Comparison of ENCODE assay signal across 6 cellular contexts in genomic region chr5:181205402-181205734, GRCh38. TPM values are rescaled to one million over a fixed set of nuclear protein-coding genes. Genes with fewer than 3 reads are reported as not detected.
DNase-seq lines count a peak whose midpoint lies in the region; ATAC-seq and TF ChIP-seq lines count a peak whose summit lies in the region.

No MANE protein-coding gene starts in this region.

- H3K27me3 ChIP-seq in IMR-90 (ENCODE audit: control insufficient read depth, insufficient read depth, low read length) = no peaks in the 10 kb centered on the region; the same call in 1 of the 2 replicates
- peaks cover 18 to 31% of the 10 kb centered on the region in 2 donors for H3K27me3 ChIP-seq in duodenal mucosa (ENCODE audit: control insufficient read depth in 1 of 2, insufficient read depth in 2 of 2, low read length in 2 of 2)

- peak overlapping the region; percentile 72 for H3K4me2 ChIP-seq in IMR-90 (ENCODE audit: low read depth, low read length)

- H4K91ac ChIP-seq in IMR-90 (ENCODE audit: insufficient read depth, low read depth, low read length) = no peak overlapping the region

- in situ Hi-C loops in IMR-90 (cut with MboI; ENCODE audit: low sequenced_read_pairs) = no loop called here

- no peak overlapping the region for H4K5ac ChIP-seq in IMR-90 (ENCODE audit: low read depth, low read length)

- no peak overlapping the region for H3K4ac ChIP-seq in IMR-90 (ENCODE audit: low read depth, low read length)

- H3K27ac Mint-ChIP-seq in progenitor cell of endocrine pancreas = peak overlapping the region; percentile 38

- H3K4me1 Mint-ChIP-seq in progenitor cell of endocrine pancreas (ENCODE audit: low read depth) = peaks cover 15% of the 10 kb centered on the region

- 5% methylated on average over 18 of the region's 26 CpGs; no CpG with 5 or more reads in 1 of the 2 experiments for WGBS in IMR-90 (ENCODE audit: extremely low coverage in 2 of 2, insufficient read length in 1 of 2), 2 experiments

- peaks cover 63% of the 10 kb centered on the region for H3K27me3 Mint-ChIP-seq in progenitor cell of endocrine pancreas

- H2AK9ac ChIP-seq in IMR-90 (replicated peaks; ENCODE audit: low read depth, low read length, poor library complexity) = peak overlapping the region; percentile 79

- H4K20me1 ChIP-seq in IMR-90 (ENCODE audit: insufficient read depth, low read length) = no peaks in the 10 kb centered on the region

- no peak overlapping the region for H2BK20ac ChIP-seq in IMR-90 (ENCODE audit: low read depth, low read length)

- H3K36me3 ChIP-seq in IMR-90 (ENCODE audit: control insufficient read depth, insufficient read depth, low read length) (no peaks in the 10 kb centered on the region), duodenal mucosa (ENCODE audit: control insufficient read depth in 1 of 2, insufficient read depth in 2 of 2, low read length in 2 of 2) (no peaks in the 10 kb centered on the region)

- no peak overlapping the region for H3K56ac ChIP-seq in IMR-90 (ENCODE audit: extremely low read depth, insufficient read depth, low read length)

- H3K23ac ChIP-seq in IMR-90 (ENCODE audit: low read depth, low read length) = no peak overlapping the region

- TF ChIP-seq POLR2A in IMR-90 (IDR thresholded peaks at IDR 0.05; ENCODE audit: low read depth, low read length) = no peak

- no peak overlapping the region for H3K27ac ChIP-seq in IMR-90 (ENCODE audit: insufficient read depth, low read length)
- no peak overlapping the region for H3K27ac ChIP-seq in duodenal mucosa (ENCODE audit: low read depth, low read length)

- H3K4me3 ChIP-seq in IMR-90 (ENCODE audit: insufficient read depth, low read depth, low read length) (peak overlapping the region; percentile 57), duodenal mucosa (ENCODE audit: low read depth in 1 of 2, low read length in 2 of 2) (peak overlapping the region; percentile 60 to 67)

- ATAC-seq in IMR-90 (ENCODE audit: low read depth) (no peak), HG02970 (IDR thresholded peaks at IDR 0.05; ENCODE audit: low FRiP score, unreplicated experiment) (no peak), GM18498 (IDR thresholded peaks at IDR 0.05; ENCODE audit: unreplicated experiment) (no peak), GM18907 (IDR thresholded peaks at IDR 0.05; ENCODE audit: unreplicated experiment) (no peak)

- no peak overlapping the region for H2BK15ac ChIP-seq in IMR-90 (ENCODE audit: low read depth, low read length)

- peaks cover 4% of the 10 kb centered on the region; the same call in 1 of the 2 replicates for H3K4me1 ChIP-seq in IMR-90 (ENCODE audit: control insufficient read depth, insufficient read depth, low read length)
- H3K4me1 ChIP-seq in duodenal mucosa (ENCODE audit: control insufficient read depth in 1 of 2, insufficient read depth in 2 of 2, low read length in 2 of 2) = peaks cover 20 to 22% of the 10 kb centered on the region in 2 donors

- intact Hi-C loops in IMR-90 (cut with micrococcal nuclease) = no loop called here

- TF ChIP-seq CTCF in IMR-90 (conservative IDR thresholded peaks at IDR 0.05; ENCODE audit: low read depth, low read length) = no peak
- no peak for TF ChIP-seq CTCF in progenitor cell of endocrine pancreas (IDR thresholded peaks at IDR 0.05; ENCODE audit: unreplicated experiment)

- H2BK5ac ChIP-seq in IMR-90 (ENCODE audit: low read depth, low read length, poor library complexity, severe bottlenecking) = no peak overlapping the region

- CTCF ChIA-PET in IMR-90 (lab: Yijun Ruan, JAX) = interaction anchor here (1.3 kb wide), 1 partner anchor 14 kb away, joined by 3 read pairs; no protein-coding TSS in a partner anchor

- no peak overlapping the region for H2BK120ac ChIP-seq in IMR-90 (ENCODE audit: low read depth, low read length)

- H3K9me3 ChIP-seq in IMR-90 (ENCODE audit: control insufficient read depth, insufficient read depth, low read length) = no peaks in the 10 kb centered on the region
- H3K9me3 ChIP-seq in duodenal mucosa (ENCODE audit: control insufficient read depth in 1 of 2, low read length in 2 of 2) = no peaks in the 10 kb centered on the region

- POLR2A ChIA-PET in IMR-90 (lab: Charles Lee; ENCODE audit: unreplicated experiment) = no interaction called here

- H2AK5ac ChIP-seq in IMR-90 (ENCODE audit: low read depth, low read length) = no peak overlapping the region

- H3K14ac ChIP-seq in IMR-90 (replicated peaks; ENCODE audit: low read depth, low read length) = no peak overlapping the region

- no peak overlapping the region for H3K18ac ChIP-seq in IMR-90 (ENCODE audit: low read depth, low read length)

- no peak for TF ChIP-seq RAD21 in IMR-90 (IDR thresholded peaks at IDR 0.05; ENCODE audit: low read length)

- peak overlapping the region; percentile 80 for H3K4me3 Mint-ChIP-seq in progenitor cell of endocrine pancreas (ENCODE audit: low read depth)

- H3K9me1 ChIP-seq in IMR-90 (ENCODE audit: insufficient read depth, low read length) = 0 out of 2 replicates have a peak, but pooled peaks cover 6% of the 10 kb centered on the region

- dilution Hi-C loops in IMR-90 (cut with HindIII; ENCODE audit: low sequenced_read_pairs, unreplicated experiment) = no loop called here

- no TSS peak for BruUV-seq in IMR-90 (replicated peaks; lab: Mats Ljungman, UMichigan)

- H3K79me1 ChIP-seq in IMR-90 (ENCODE audit: low read depth in 1 of 2, low read length in 2 of 2) = no peaks in the 10 kb centered on the region

- H2AFZ ChIP-seq in IMR-90 (replicated peaks; ENCODE audit: low read length, poor library complexity) = peak overlapping the region; percentile 91

- no peaks in the 10 kb centered on the region for H3K36me3 Mint-ChIP-seq in progenitor cell of endocrine pancreas (ENCODE audit: insufficient read depth)

- H3K9ac ChIP-seq in IMR-90 (ENCODE audit: low read depth, low read length) = no peak overlapping the region; the same call in 1 of the 2 replicates
- no peak overlapping the region for H3K9ac ChIP-seq in duodenal mucosa (ENCODE audit: low read depth in 1 of 2, low read length in 2 of 2)

- H4K8ac ChIP-seq in IMR-90 (ENCODE audit: low read depth in 2 of 2, low read length in 2 of 2) = no peak overlapping the region

- DNase-seq in IMR-90 (no peak), progenitor cell of endocrine pancreas (ENCODE audit: low spot score, unreplicated experiment) (no peak)

- H3K9me3 Mint-ChIP-seq in progenitor cell of endocrine pancreas (ENCODE audit: low read depth) = no peaks in the 10 kb centered on the region

TF ChIP-seq in IMR-90, 13 proteins besides CTCF, POLR2A, EP300 and RAD21:
- TF ChIP-seq MAZ (IDR thresholded peaks at IDR 0.05; ENCODE audit: borderline replicate concordance, low read depth, low read length) (no peak), CEBPB (IDR thresholded peaks at IDR 0.05; ENCODE audit: low read depth, low read length) (no peak), FOS (IDR thresholded peaks at IDR 0.05; ENCODE audit: low read depth, low read length) (no peak), ELK1 (IDR thresholded peaks at IDR 0.05; ENCODE audit: borderline replicate concordance, low read depth, low read length) (no peak), MAFK (IDR thresholded peaks at IDR 0.05; ENCODE audit: low read depth, low read length) (no peak)

RNA-seq across cellular contexts. Expression of gene TRIM7, which starts 0.4 kb away (rescaled TPM):
- 0.54 and 0.83 TPM in 2 replicates for total RNA-seq in IMR-90 (2012; rRNA removed)
- polyA plus RNA-seq in IMR-90 (2012; rRNA removed) = 1.0 and 1.3 TPM in 2 replicates
- polyA plus RNA-seq in IMR-90 (2012; cell fraction: cytosol; rRNA removed) = 1.6 and 1.8 TPM in 2 replicates
- polyA plus RNA-seq in IMR-90 (2012; cell fraction: nucleus; rRNA removed; ENCODE audit: low replicate concordance) = 0.76 and 1.6 TPM in 2 replicates
- not detected in 2 replicates for total RNA-seq in progenitor cell of endocrine pancreas

RNA-seq across cellular contexts. Expression of gene TRIM41, which starts 17.7 kb away (rescaled TPM):
- total RNA-seq in IMR-90 (2012; rRNA removed) (5.9 and 6.9 TPM in 2 replicates), progenitor cell of endocrine pancreas (37.4 and 37.6 TPM in 2 replicates)
- 15.7 and 16.9 TPM in 2 replicates for polyA plus RNA-seq in IMR-90 (2012; rRNA removed)
- 9.6 and 12.6 TPM in 2 replicates for polyA plus RNA-seq in IMR-90 (2012; cell fraction: cytosol; rRNA removed)
- polyA plus RNA-seq in IMR-90 (2012; cell fraction: nucleus; rRNA removed; ENCODE audit: low replicate concordance) = 63.1 and 67.0 TPM in 2 replicates

RNA-seq across cellular contexts. Expression of gene RACK1, which starts 38.3 kb away (rescaled TPM):
- total RNA-seq in IMR-90 (2012; rRNA removed) (5,432 and 9,350 TPM in 2 replicates), progenitor cell of endocrine pancreas (1,813 and 1,855 TPM in 2 replicates)
- polyA plus RNA-seq in IMR-90 (2012; rRNA removed) = 4,263 and 4,589 TPM in 2 replicates
- 5,168 and 5,845 TPM in 2 replicates for polyA plus RNA-seq in IMR-90 (2012; cell fraction: cytosol; rRNA removed)
- 1,327 and 2,272 TPM in 2 replicates for polyA plus RNA-seq in IMR-90 (2012; cell fraction: nucleus; rRNA removed; ENCODE audit: low replicate concordance)

RNA-seq across cellular contexts. Expression of gene TRIM52, which starts 55.6 kb away (rescaled TPM):
- total RNA-seq in IMR-90 (2012; rRNA removed) (2.3 and 3.9 TPM in 2 replicates), progenitor cell of endocrine pancreas (10.7 and 12.3 TPM in 2 replicates)
- 6.1 and 6.9 TPM in 2 replicates for polyA plus RNA-seq in IMR-90 (2012; rRNA removed)
- 1.4 and 1.9 TPM in 2 replicates for polyA plus RNA-seq in IMR-90 (2012; cell fraction: cytosol; rRNA removed)
- polyA plus RNA-seq in IMR-90 (2012; cell fraction: nucleus; rRNA removed; ENCODE audit: low replicate concordance) = 11.0 and 27.8 TPM in 2 replicates

RNA-seq across cellular contexts. Expression of gene OR2V2, which starts 58.0 kb away (rescaled TPM):
- total RNA-seq in IMR-90 (2012; rRNA removed) (not detected in 2 replicates), progenitor cell of endocrine pancreas (not detected in 2 replicates)
- not detected in 2 replicates for polyA plus RNA-seq in IMR-90 (2012; rRNA removed)
- not detected in 2 replicates for polyA plus RNA-seq in IMR-90 (2012; cell fraction: cytosol; rRNA removed)
- not detected in 2 replicates for polyA plus RNA-seq in IMR-90 (2012; cell fraction: nucleus; rRNA removed; ENCODE audit: low replicate concordance)
